8 cellular contexts compared by ENCODE assay signal in the genomic region with DNA sequence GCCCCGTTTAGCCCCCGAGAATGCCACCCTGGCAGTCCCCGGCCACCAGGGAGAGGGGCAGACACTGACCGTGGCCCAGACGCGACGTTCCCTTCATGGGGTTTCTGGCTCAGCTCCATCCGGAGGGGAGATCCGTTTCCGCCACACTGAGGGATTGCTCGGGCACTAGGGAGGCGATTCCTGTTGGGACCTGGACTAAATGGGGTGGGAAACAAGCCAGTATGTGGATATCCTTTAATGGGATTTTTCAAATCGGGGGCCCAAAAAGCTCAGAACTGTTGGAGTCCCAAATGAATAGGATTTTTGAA. TPM values are rescaled to one million over a fixed set of nuclear protein-coding genes. Genes with fewer than 3 reads are reported as not detected.
DNase-seq lines count a peak whose midpoint lies in the region; ATAC-seq and TF ChIP-seq lines count a peak whose summit lies in the region.
"Not testable (repeated sequence)": the region's sequence is repeated elsewhere in the genome, so short reads cannot be mapped to it uniquely, and the experiment has no call there.

No MANE protein-coding gene starts in this region.

- H3K4me3 ChIP-seq in SK-N-MC: peak overlapping the region; percentile 40; the same call in 1 of the 2 replicates
- H3K4me3 ChIP-seq in endocrine pancreas (ENCODE audit: control insufficient read depth, insufficient read depth, low read length): not testable (repeated sequence)
- H3K4me3 ChIP-seq in iPS-18a (ENCODE audit: low read length): peak overlapping the region; percentile 59

- not testable (repeated sequence) for H3K9me3 Mint-ChIP-seq in HFFc6; activated naive CD8-positive, alpha-beta T cell (ENCODE audit: low read depth); nephron progenitor cell; stimulated activated naive CD8-positive, alpha-beta T cell treated with anti-CD3 and anti-CD28 coated beads, Interleukin-15, amount 100 ng/mL, for 72 hours

- not testable (repeated sequence) for H3K27me3 ChIP-seq in endocrine pancreas (ENCODE audit: control insufficient read depth, insufficient read depth, low read length); iPS-18a (ENCODE audit: control insufficient read depth, insufficient read depth, low read length)

- H3K9ac ChIP-seq in SK-N-MC (ENCODE audit: insufficient read length); iPS-18a (ENCODE audit: low read length): not testable (repeated sequence)
- peak overlapping the region; percentile 26 for H3K9ac ChIP-seq in endocrine pancreas (ENCODE audit: control insufficient read depth, insufficient read depth, low read length)

- peak overlapping the region; percentile 54; the same call in 1 of the 2 replicates for H3K27ac Mint-ChIP-seq in HFFc6
- not testable (repeated sequence) for H3K27ac Mint-ChIP-seq in activated naive CD8-positive, alpha-beta T cell; nephron progenitor cell
- peak overlapping the region; percentile 85 to 99 for H3K27ac Mint-ChIP-seq in stimulated activated naive CD8-positive, alpha-beta T cell treated with anti-CD3 and anti-CD28 coated beads, Interleukin-15, amount 100 ng/mL, for 72 hours

- peaks cover 15% of the 10 kb centered on the region for H3K4me1 Mint-ChIP-seq in HFFc6 (ENCODE audit: low read depth)
- peaks cover 16% of the 10 kb centered on the region for H3K4me1 Mint-ChIP-seq in activated naive CD8-positive, alpha-beta T cell (ENCODE audit: low read depth)
- H3K4me1 Mint-ChIP-seq in nephron progenitor cell: not testable (repeated sequence)
- peaks cover 15% of the 10 kb centered on the region for H3K4me1 Mint-ChIP-seq in stimulated activated naive CD8-positive, alpha-beta T cell treated with anti-CD3 and anti-CD28 coated beads, Interleukin-15, amount 100 ng/mL, for 72 hours

- not testable (repeated sequence) for H3K4me1 ChIP-seq in endocrine pancreas (ENCODE audit: control insufficient read depth, insufficient read depth, low read length); iPS-18a (ENCODE audit: control insufficient read depth, low read depth, low read length)

- peak overlapping the region; percentile 71 for H3K27ac ChIP-seq in C4-2B
- not testable (repeated sequence) for H3K27ac ChIP-seq in SK-N-MC; iPS-18a (ENCODE audit: low read length)

- ATAC-seq in stimulated activated naive CD8-positive, alpha-beta T cell treated with anti-CD3 and anti-CD28 coated beads, Interleukin-15, amount 100 ng/mL, for 72 hours: not testable (repeated sequence)

- H3K36me3 Mint-ChIP-seq in HFFc6 (ENCODE audit: low read depth); activated naive CD8-positive, alpha-beta T cell; nephron progenitor cell (ENCODE audit: low read depth): not testable (repeated sequence)

- H3K9me3 ChIP-seq in SK-N-MC (ENCODE audit: low read depth, low read length); endocrine pancreas (ENCODE audit: control insufficient read depth, low read length); iPS-18a (ENCODE audit: control insufficient read depth, low read depth, low read length): not testable (repeated sequence)

- H3K36me3 ChIP-seq in SK-N-MC (ENCODE audit: insufficient read depth, low read length); endocrine pancreas (ENCODE audit: control insufficient read depth, insufficient read depth, low read length); iPS-18a (ENCODE audit: control insufficient read depth, low read depth, low read length): not testable (repeated sequence)

- peak overlapping the region; percentile 86 for H3K4me3 Mint-ChIP-seq in HFFc6
- H3K4me3 Mint-ChIP-seq in activated naive CD8-positive, alpha-beta T cell: peak overlapping the region; percentile 83
- peak overlapping the region; percentile 83 for H3K4me3 Mint-ChIP-seq in nephron progenitor cell
- peak overlapping the region; percentile 76 to 88 for H3K4me3 Mint-ChIP-seq in stimulated activated naive CD8-positive, alpha-beta T cell treated with anti-CD3 and anti-CD28 coated beads, Interleukin-15, amount 100 ng/mL, for 72 hours

- not testable (repeated sequence) for H3K27me3 Mint-ChIP-seq in HFFc6 (ENCODE audit: insufficient read depth); activated naive CD8-positive, alpha-beta T cell; stimulated activated naive CD8-positive, alpha-beta T cell treated with anti-CD3 and anti-CD28 coated beads, Interleukin-15, amount 100 ng/mL, for 72 hours
- peaks cover 18% of the 10 kb centered on the region for H3K27me3 Mint-ChIP-seq in nephron progenitor cell (ENCODE audit: low read depth, poor library complexity)

- not testable (repeated sequence) for DNase-seq in HFFc6; SK-N-MC (ENCODE audit: low read depth, low spot score); nephron progenitor cell; stimulated activated naive CD8-positive, alpha-beta T cell treated with anti-CD3 and anti-CD28 coated beads, Interleukin-15, amount 100 ng/mL, for 72 hours

- TF ChIP-seq CTCF in C4-2B (conservative IDR thresholded peaks at IDR 0.05); HFFc6 (IDR thresholded peaks at IDR 0.05); nephron progenitor cell (IDR thresholded peaks at IDR 0.05): not testable (repeated sequence)

RNA-seq across cellular contexts. Expression of a gene that starts 0.6 kb away (rescaled TPM):
- total RNA-seq in HFFc6 (2021; fragmentation: NEBNext Ultra II Directional; extraction: Animal tissue kit (Norgen Biotek cat#: 25700)): 10 to 100 TPM; 37.4 to 51.5 (median 42.8) TPM
